In the genomic region with DNA sequence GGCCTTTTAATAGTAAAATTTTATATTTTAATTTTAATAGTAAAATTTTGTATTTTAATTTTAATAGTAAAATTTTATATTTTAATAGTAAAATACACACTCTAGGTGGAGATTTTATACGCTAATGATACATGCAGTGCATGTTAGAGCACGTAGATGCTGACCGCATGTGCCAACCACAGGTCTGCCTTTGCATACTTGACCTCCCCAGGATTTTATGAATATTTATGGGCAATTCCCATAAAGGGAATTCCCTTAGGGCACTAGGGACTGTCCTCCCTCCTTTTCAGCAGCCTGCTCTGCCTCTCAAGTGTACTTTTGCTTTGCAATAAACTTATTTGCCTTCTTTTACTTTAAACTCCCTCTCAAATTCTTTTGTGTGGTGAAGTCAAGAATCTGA, we compare ENCODE assay signal across 26 cellular contexts.
DNase-seq lines count a peak whose midpoint lies in the region; TF ChIP-seq lines count a peak whose summit lies in the region.
"Had no signal": no experiment of that assay in that cellular context is flagged by ENCODE, and none has a peak within 500 bp of the region (broad histone marks: within the 10 kb centered on the region; RNA-seq: fewer than 3 reads in every experiment).

No MANE protein-coding gene starts in this region.

- peak overlapping the region; percentile 76 for H2AFZ ChIP-seq in neuronal stem cell (ENCODE audit: low read length)

- no peaks in the 10 kb centered on the region for H3K27me3 Mint-ChIP-seq in glutamatergic neuron (ENCODE audit: unreplicated experiment)
- H3K27me3 Mint-ChIP-seq: activated B cell treated with CpG ODN at 0.5 μM for 24 hours; activated CD4-positive, alpha-beta T cell treated with anti-CD3 and anti-CD28 coated beads, Interleukin-2, amount 10 ng/mL, durations not matched to agents 7 days and 5 days; CD8-positive, alpha-beta memory T cell; T-cell had no signal

- no peak overlapping the region for H2AK5ac ChIP-seq in neuronal stem cell (ENCODE audit: low read depth, low read length)

- H3K4me3 ChIP-seq in neuronal stem cell (ENCODE audit: low read length in 2 of 2) (peak overlapping the region in 1 of 2 donors; percentile 41), uterus (no peak overlapping the region), esophagus squamous epithelium (no peak overlapping the region)
- H3K4me3 ChIP-seq: colonic mucosa, GM12878, lung, stomach, thyroid gland had no signal

- H3K36me3 Mint-ChIP-seq in glutamatergic neuron (ENCODE audit: unreplicated experiment): no peaks in the 10 kb centered on the region
- H3K36me3 Mint-ChIP-seq: activated naive CD4-positive, alpha-beta T cell treated with anti-CD3 and anti-CD28 coated beads, Interleukin-2, amount 50 U/mL, for 72 hours; T-cell had no signal

- no peak overlapping the region for H3K18ac ChIP-seq in neuronal stem cell (ENCODE audit: low read length)

- peak overlapping the region; percentile 38 for H3K27ac Mint-ChIP-seq in glutamatergic neuron (ENCODE audit: unreplicated experiment)
- H3K27ac Mint-ChIP-seq: activated B cell treated with CpG ODN at 0.5 μM for 24 hours; activated CD4-positive, alpha-beta T cell treated with anti-CD3 and anti-CD28 coated beads, Interleukin-2, amount 10 ng/mL, durations not matched to agents 7 days and 5 days; activated naive CD4-positive, alpha-beta T cell treated with anti-CD3 and anti-CD28 coated beads, Interleukin-2, amount 50 U/mL, for 72 hours; CD8-positive, alpha-beta memory T cell; T-cell had no signal

- H3K79me1 ChIP-seq in neuronal stem cell (ENCODE audit: low read depth, low read length): no peaks in the 10 kb centered on the region

- no peak overlapping the region for H3K9ac ChIP-seq in neuronal stem cell (ENCODE audit: low read depth, low read length, poor library complexity)
- H3K9ac ChIP-seq: KMS-11 had no signal

- no peak overlapping the region for H3K4ac ChIP-seq in neuronal stem cell (ENCODE audit: low read length)

- no peaks in the 10 kb centered on the region for H3K27me3 ChIP-seq in neuronal stem cell (ENCODE audit: control insufficient read depth in 3 of 3, insufficient read depth in 3 of 3, low read depth in 1 of 3, low read length in 3 of 3)
- no peaks in the 10 kb centered on the region for H3K27me3 ChIP-seq in uterus
- H3K27me3 ChIP-seq in esophagus squamous epithelium: no peaks in the 10 kb centered on the region
- H3K27me3 ChIP-seq: colonic mucosa, stomach, thyroid gland had no signal

- no peak overlapping the region for H2BK12ac ChIP-seq in neuronal stem cell (ENCODE audit: low read length)

- H3K9me3 Mint-ChIP-seq in glutamatergic neuron (ENCODE audit: unreplicated experiment): no peaks in the 10 kb centered on the region
- H3K9me3 Mint-ChIP-seq: H9 had no signal

- H3K23ac ChIP-seq in neuronal stem cell (ENCODE audit: low read depth, low read length, poor library complexity): no peak overlapping the region

- WGBS in neuronal stem cell (ENCODE audit: extremely low coverage in 2 of 2, insufficient read length in 2 of 2, insufficient replicate concordance in 1 of 2), 2 donors: no CpG with 5 or more reads among the region's 3 CpGs
- WGBS in esophagus squamous epithelium, 2 donors: 49 to 56% methylated on average over 3 of the region's 3 CpGs

- no peak overlapping the region for H4K8ac ChIP-seq in neuronal stem cell (ENCODE audit: low read depth, low read length)

- intact Hi-C loops in uterus (cut with DNase I; ENCODE audit: low total_unique reads): no loop called here
- intact Hi-C loops in esophagus squamous epithelium (cut with DNase I): no loop called here
- intact Hi-C loops in head of caudate nucleus (cut with DNase I): no loop called here

- no peak overlapping the region for H2BK15ac ChIP-seq in neuronal stem cell (ENCODE audit: low read length)

- H3K14ac ChIP-seq in neuronal stem cell (ENCODE audit: low read length): no peak overlapping the region

- H3K4me2 ChIP-seq in neuronal stem cell (ENCODE audit: insufficient read depth, low read length, poor library complexity, severe bottlenecking): no peak overlapping the region
- H3K4me2 ChIP-seq: KMS-11 had no signal

- no peak overlapping the region for H4K91ac ChIP-seq in neuronal stem cell (ENCODE audit: low read depth, low read length, poor library complexity)

- no peak overlapping the region for H3K4me3 Mint-ChIP-seq in glutamatergic neuron (ENCODE audit: unreplicated experiment)
- H3K4me3 Mint-ChIP-seq: activated B cell treated with CpG ODN at 0.5 μM for 24 hours; activated CD4-positive, alpha-beta T cell treated with anti-CD3 and anti-CD28 coated beads, Interleukin-2, amount 10 ng/mL, durations not matched to agents 7 days and 5 days; CD8-positive, alpha-beta memory T cell; H9; T-cell had no signal

- H3K4me1 ChIP-seq in neuronal stem cell (ENCODE audit: control insufficient read depth in 2 of 2, insufficient read depth in 1 of 2, low read depth in 1 of 2, low read length in 2 of 2) (peaks cover 5 to 35% of the 10 kb centered on the region in 2 donors), uterus (no peaks in the 10 kb centered on the region), esophagus squamous epithelium (no peaks in the 10 kb centered on the region)
- H3K4me1 ChIP-seq: colonic mucosa, stomach, thyroid gland had no signal

- H3K36me3 ChIP-seq in neuronal stem cell (replicated peaks in 1 of 2; ENCODE audit: control insufficient read depth in 2 of 2, insufficient read depth in 2 of 2, low read length in 2 of 2): no peaks in the 10 kb centered on the region
- no peaks in the 10 kb centered on the region for H3K36me3 ChIP-seq in uterus
- H3K36me3 ChIP-seq in esophagus squamous epithelium: no peaks in the 10 kb centered on the region
- H3K36me3 ChIP-seq: colonic mucosa, stomach, thyroid gland had no signal

- TF ChIP-seq POLR2A in uterus (IDR thresholded peaks at IDR 0.05) (no peak), esophagus squamous epithelium (IDR thresholded peaks at IDR 0.05) (no peak)

- no peak overlapping the region for H3K27ac ChIP-seq in RWPE1
- no peak overlapping the region for H3K27ac ChIP-seq in neuronal stem cell (replicated peaks; ENCODE audit: low read length)
- no peak overlapping the region for H3K27ac ChIP-seq in uterus
- H3K27ac ChIP-seq in esophagus squamous epithelium: no peak overlapping the region
- H3K27ac ChIP-seq: colonic mucosa, KMS-11, stomach, thyroid gland had no signal

- H3K9me3 ChIP-seq in neuronal stem cell (replicated peaks in 1 of 2; ENCODE audit: control insufficient read depth in 2 of 2, insufficient read depth in 1 of 2, low read depth in 1 of 2, low read length in 2 of 2): peaks cover 0 to 3% of the 10 kb centered on the region in 2 donors
- H3K9me3 ChIP-seq in uterus: no peaks in the 10 kb centered on the region
- no peaks in the 10 kb centered on the region for H3K9me3 ChIP-seq in esophagus squamous epithelium
- H3K9me3 ChIP-seq: colonic mucosa, stomach, thyroid gland had no signal

- peaks cover 22% of the 10 kb centered on the region for H3K4me1 Mint-ChIP-seq in glutamatergic neuron (ENCODE audit: low read depth, unreplicated experiment)
- H3K4me1 Mint-ChIP-seq: activated B cell treated with CpG ODN at 0.5 μM for 24 hours; activated CD4-positive, alpha-beta T cell treated with anti-CD3 and anti-CD28 coated beads, Interleukin-2, amount 10 ng/mL, durations not matched to agents 7 days and 5 days; CD8-positive, alpha-beta memory T cell; T-cell had no signal

- no peak overlapping the region for H2BK5ac ChIP-seq in neuronal stem cell (ENCODE audit: low read length)

- TF ChIP-seq CTCF in RWPE1 (conservative IDR thresholded peaks at IDR 0.05; ENCODE audit: low read depth) (no peak), glutamatergic neuron (IDR thresholded peaks at IDR 0.05; ENCODE audit: partially characterized antibody, unreplicated experiment) (no peak), uterus (IDR thresholded peaks at IDR 0.05) (no peak), esophagus squamous epithelium (IDR thresholded peaks at IDR 0.05) (no peak)

- POLR2A ChIA-PET in RWPE1 (lab: Yijun Ruan, JAX; ENCODE audit: low non-redundant PET): no interaction called here

- CTCF ChIA-PET in RWPE1 (lab: Yijun Ruan, JAX): interaction anchor here (0.7 to 0.9 kb wide), 2 partner anchors 13 to 764 kb away, joined by 3 to 4 read pairs; no protein-coding TSS in a partner anchor

- no peak overlapping the region for H2BK120ac ChIP-seq in neuronal stem cell (ENCODE audit: low read depth, low read length)

- DNase-seq in H4 (ENCODE audit: low spot score) (peak; percentile 19), RWPE1 (ENCODE audit: low spot score) (peak; percentile 63), glutamatergic neuron (no peak), neuronal stem cell (ENCODE audit: low spot score) (no peak), uterus (no peak), esophagus squamous epithelium (lab: John Stamatoyannopoulos, UW) (no peak), head of caudate nucleus (no peak)
- DNase-seq: activated B cell treated with CpG ODN at 0.5 μM for 24 hours; activated CD4-positive, alpha-beta T cell treated with anti-CD3 and anti-CD28 coated beads, Interleukin-2, amount 10 ng/mL, durations not matched to agents 7 days and 5 days; amygdala; CD8-positive, alpha-beta memory T cell; colonic mucosa; effector CD4-positive, alpha-beta T cell; H9; NCI-H1417 treated with DMSO at 0.1 percent for 48 hours; NCI-H2081; NCI-H345; stimulated activated CD4-positive, alpha-beta T cell treated with anti-CD3 and anti-CD28 coated beads, Interleukin-12 subunit alpha, Interleukin-12 subunit beta, amount 100 ng/mL, for 4 hours; stimulated activated CD4-positive, alpha-beta T cell treated with anti-CD3 and anti-CD28 coated beads, Interleukin-2, amount 100 ng/mL, for 48 hours; stomach; T-cell; thyroid gland had no signal

Comparison
In these comparisons a context has a peak if more than half of its experiments do, and no peak if none do; other contexts are left out.
1. DNase-seq: peak in H4 (single experiment) and RWPE1 (single experiment); none in glutamatergic neuron (single experiment), neuronal stem cell (single experiment), uterus (0 of 2), esophagus squamous epithelium (single experiment) and head of caudate nucleus (0 of 42).